ENCODE assay signal across 11 cellular contexts in the genomic region with DNA sequence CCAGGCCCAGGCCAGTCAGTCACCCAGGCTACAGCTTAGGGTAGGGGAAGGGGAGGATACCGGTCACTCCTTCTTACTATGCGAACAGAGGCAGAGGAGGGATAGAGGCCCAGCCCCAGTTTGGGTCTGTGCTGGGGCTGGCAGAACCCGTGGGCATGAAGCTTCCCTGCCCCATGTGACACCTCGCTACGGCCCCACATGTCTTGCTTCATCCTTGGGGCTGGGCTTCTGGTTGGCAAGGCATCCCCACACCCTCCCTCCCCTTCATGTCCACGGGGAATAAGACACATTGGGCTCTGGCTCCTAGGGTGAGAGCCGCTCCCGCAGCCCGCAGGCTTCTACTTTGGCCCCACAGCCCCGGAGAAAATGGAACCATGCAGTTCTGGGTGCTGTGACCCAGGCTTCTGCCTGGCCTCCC. TPM values are rescaled to one million over a fixed set of nuclear protein-coding genes. Genes with fewer than 3 reads are reported as not detected.
DNase-seq lines count a peak whose midpoint lies in the region; ATAC-seq and TF ChIP-seq lines count a peak whose summit lies in the region.
"Had no signal": no experiment of that assay in that cellular context is flagged by ENCODE, and none has a peak within 500 bp of the region (broad histone marks: within the 10 kb centered on the region; RNA-seq: fewer than 3 reads in every experiment).

No MANE protein-coding gene starts in this region.

- 38 to 64% (median 47%) methylated on average over 10 of the region's 10 CpGs for WGBS in adipose tissue, 3 donors

- TF ChIP-seq CTCF in AG04450 (IDR thresholded peaks at IDR 0.05; ENCODE audit: low read depth, low read length), result no peak

- H3K4me3 Mint-ChIP-seq in stimulated activated memory B cell treated with anti-CD40 and anti-IgM and Interleukin-4, amounts not matched to agents 10 μg/mL and 1 μg/mL and 100 μg/mL, for 72 hours, result no peak overlapping the region
- H3K4me3 Mint-ChIP-seq: activated naive CD4-positive, alpha-beta T cell treated with anti-CD3 and anti-CD28 coated beads, Interleukin-2, amount 50 U/mL, for 24 hours; B cell; natural killer cell had no signal

- H3K27ac Mint-ChIP-seq in stimulated activated memory B cell treated with anti-CD40 and anti-IgM and Interleukin-4, amounts not matched to agents 10 μg/mL and 1 μg/mL and 100 μg/mL, for 72 hours, result no peak overlapping the region
- H3K27ac Mint-ChIP-seq: activated naive CD4-positive, alpha-beta T cell treated with anti-CD3 and anti-CD28 coated beads, Interleukin-2, amount 50 U/mL, for 24 hours; B cell had no signal

- H3K27me3 Mint-ChIP-seq in stimulated activated memory B cell treated with anti-CD40 and anti-IgM and Interleukin-4, amounts not matched to agents 10 μg/mL and 1 μg/mL and 100 μg/mL, for 72 hours, result no peaks in the 10 kb centered on the region
- H3K27me3 Mint-ChIP-seq: activated naive CD4-positive, alpha-beta T cell treated with anti-CD3 and anti-CD28 coated beads, Interleukin-2, amount 50 U/mL, for 24 hours; B cell had no signal

- H3K4me1 Mint-ChIP-seq in stimulated activated memory B cell treated with anti-CD40 and anti-IgM and Interleukin-4, amounts not matched to agents 10 μg/mL and 1 μg/mL and 100 μg/mL, for 72 hours, result no peaks in the 10 kb centered on the region
- H3K4me1 Mint-ChIP-seq: activated naive CD4-positive, alpha-beta T cell treated with anti-CD3 and anti-CD28 coated beads, Interleukin-2, amount 50 U/mL, for 24 hours had no signal

- no peaks in the 10 kb centered on the region; the same call in 1 of the 2 replicates for H3K9me3 ChIP-seq in AG04450 (ENCODE audit: control insufficient read depth, insufficient read depth, low read length)

- H3K27ac ChIP-seq in AG04450 (ENCODE audit: low read depth, low read length) (peak overlapping the region; percentile 94), adipose tissue (ENCODE audit: low read depth, low read length) (peak overlapping the region; percentile 77)

- CTCF ChIA-PET in AG04450 (lab: Charles Lee), result interaction anchor here (0.6 to 2.5 kb wide), 33 partner anchors 9 to 240 kb away, joined by 3 to 12 read pairs (median 4); a partner anchor contains a TSS

- H3K27me3 ChIP-seq in AG04450 (ENCODE audit: control insufficient read depth, insufficient read depth, low read length), result no peaks in the 10 kb centered on the region

- H3K9me3 Mint-ChIP-seq in stimulated activated memory B cell treated with anti-CD40 and anti-IgM and Interleukin-4, amounts not matched to agents 10 μg/mL and 1 μg/mL and 100 μg/mL, for 72 hours, result no peaks in the 10 kb centered on the region
- H3K9me3 Mint-ChIP-seq: activated naive CD4-positive, alpha-beta T cell treated with anti-CD3 and anti-CD28 coated beads, Interleukin-2, amount 50 U/mL, for 24 hours; natural killer cell had no signal

- DNase-seq in AG04450 (ENCODE audit: low read depth, low spot score), result no peak
- no peak for DNase-seq in left ventricle myocardium superior
- DNase-seq in posterior vena cava (ENCODE audit: low spot score), result peak; percentile 87
- no peak for DNase-seq in NCI-H1417 (lab: John Stamatoyannopoulos, UW)
- no peak for DNase-seq in NCI-H1092 (lab: John Stamatoyannopoulos, UW)
- DNase-seq: natural killer cell had no signal

- POLR2A ChIA-PET in AG04450 (lab: Yijun Ruan, JAX), result interaction anchor here (0.5 to 4.6 kb wide), 10 partner anchors 20 to 195 kb away, joined by 3 to 68 read pairs (median 6); a partner anchor contains a TSS

- ATAC-seq in left ventricle myocardium superior (peak; percentile 3), GM21367 (IDR thresholded peaks at IDR 0.05; ENCODE audit: unreplicated experiment) (no peak)
- no peak for ATAC-seq in stimulated activated memory B cell treated with anti-CD40 and anti-IgM and Interleukin-4, amounts not matched to agents 10 μg/mL and 1 μg/mL and 100 μg/mL, for 72 hours

- intact Hi-C loops in left ventricle myocardium superior (cut with micrococcal nuclease), result no loop called here
- intact Hi-C loops in posterior vena cava (cut with DNase I), result loop anchor here in 1 of 2 donors (5.0 kb wide), 1 partner anchor 1011 kb away; no protein-coding TSS in a partner anchor

- H3K4me3 ChIP-seq in AG04450 (ENCODE audit: low read depth, low read length), result no peak overlapping the region

- peaks cover 52% of the 10 kb centered on the region for H3K36me3 Mint-ChIP-seq in stimulated activated memory B cell treated with anti-CD40 and anti-IgM and Interleukin-4, amounts not matched to agents 10 μg/mL and 1 μg/mL and 100 μg/mL, for 72 hours

RNA-seq across cellular contexts. Expression of a gene that starts 32.4 kb away (rescaled TPM):
- polyA plus RNA-seq in AG04450 (2011; rRNA removed), result 14.2 and 16.1 TPM in 2 replicates
- polyA minus RNA-seq in AG04450 (2011; rRNA and poly(A)+ RNA removed), result 17.9 and 19.2 TPM in 2 replicates
- 10 to 100 TPM; 11.9 to 25.1 (median 14.8) TPM for polyA plus RNA-seq in adipose tissue
- total RNA-seq in left ventricle myocardium superior, result 20.2 TPM
- 10 to 100 TPM; 37.1 to 41.8 TPM for total RNA-seq in posterior vena cava

RNA-seq across cellular contexts. Expression of a gene that starts 48.5 kb away (rescaled TPM):
- polyA plus RNA-seq in AG04450 (2011; rRNA removed) (0.01 TPM in 2 replicates), adipose tissue (under 1 TPM in 2 of 3 donors, not detected in 1; 0.02 to 0.09 TPM)
- 0.05 TPM in 1 of 2 replicates, not detected in the other for polyA minus RNA-seq in AG04450 (2011; rRNA and poly(A)+ RNA removed)
- total RNA-seq in left ventricle myocardium superior (0.32 TPM), posterior vena cava (1 to 10 TPM; 3.6 to 3.8 TPM)
